17 cellular contexts compared by ENCODE assay signal in the genomic region with DNA sequence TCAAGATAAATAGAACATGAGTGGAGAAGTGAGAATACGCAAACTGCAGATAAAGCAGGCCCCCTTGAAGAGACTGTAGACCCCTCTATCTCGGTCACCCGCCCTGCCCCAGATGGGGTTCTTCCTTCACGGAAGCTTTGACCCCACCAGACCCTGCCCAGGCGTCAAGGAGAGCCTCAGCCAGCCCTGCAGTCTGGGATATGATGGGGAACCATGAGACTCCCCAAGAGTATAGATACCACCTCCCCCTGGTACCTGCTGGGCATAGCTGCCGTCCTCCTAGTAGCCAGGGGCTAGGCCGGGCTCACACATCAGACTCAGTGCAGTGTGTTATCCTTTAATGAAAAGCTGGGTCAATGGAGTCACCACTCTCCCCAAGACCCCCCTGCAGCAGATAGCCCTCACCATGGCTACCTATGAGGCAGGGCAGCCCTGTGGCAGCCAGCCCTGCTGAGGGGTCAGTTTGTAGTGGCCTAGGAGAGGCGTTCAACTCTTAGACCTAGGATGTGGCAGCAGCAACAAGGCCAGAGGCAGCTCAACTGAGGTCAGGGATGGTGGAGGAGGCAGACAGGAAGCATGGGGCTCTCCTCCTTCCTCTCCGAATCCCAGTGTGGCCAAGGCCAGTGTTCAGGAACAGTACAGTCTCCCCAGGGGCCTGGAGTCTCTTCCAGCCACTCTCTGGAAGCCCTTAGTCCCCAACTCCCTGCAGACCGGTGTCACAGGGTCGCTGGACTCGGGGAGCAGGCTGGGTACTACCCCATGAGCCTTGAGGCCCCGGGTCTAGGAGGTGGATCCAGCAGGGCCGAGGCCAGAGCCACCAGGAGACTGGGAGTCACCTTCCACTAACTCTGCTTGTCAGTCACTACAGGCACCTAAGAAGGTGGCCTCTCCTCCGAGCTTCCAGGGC. TPM values are rescaled to one million over a fixed set of nuclear protein-coding genes. Genes with fewer than 3 reads are reported as not detected.
DNase-seq lines count a peak whose midpoint lies in the region; ATAC-seq and TF ChIP-seq lines count a peak whose summit lies in the region.
"Had no signal": no experiment of that assay in that cellular context is flagged by ENCODE, and none has a peak within 500 bp of the region (broad histone marks: within the 10 kb centered on the region; RNA-seq: fewer than 3 reads in every experiment).

No MANE protein-coding gene starts in this region.

- CTCF ChIA-PET in MCF 10A (lab: Yijun Ruan, JAX): interaction anchor here (0.7 to 22.6 kb wide), 3 partner anchors 26 to 178 kb away, joined by 3 to 647 read pairs (median 31); a partner anchor contains a TSS

- no peaks in the 10 kb centered on the region for H3K36me3 ChIP-seq in neural progenitor cell
- H3K36me3 ChIP-seq in testis (ENCODE audit: low read depth, missing control alignments): no peaks in the 10 kb centered on the region

- 88 to 90% methylated on average over 12 to 15 of the region's 15 CpGs for WGBS in testis, 2 donors

- TF ChIP-seq CTCF in MCF 10A (IDR thresholded peaks at IDR 0.05; ENCODE audit: unreplicated experiment) (no peak), neural progenitor cell (IDR thresholded peaks at IDR 0.05) (no peak), type B pancreatic cell (conservative IDR thresholded peaks at IDR 0.05) (no peak), testis (IDR thresholded peaks at IDR 0.05) (no peak)

- no peaks in the 10 kb centered on the region for H3K27me3 ChIP-seq in neural progenitor cell
- H3K27me3 ChIP-seq in testis: no peaks in the 10 kb centered on the region

- TF ChIP-seq POLR2A in testis (IDR thresholded peaks at IDR 0.05): no peak

- no peaks in the 10 kb centered on the region for H3K9me3 Mint-ChIP-seq in activated T-cell treated with anti-CD3 and anti-CD28 coated beads, Interleukin-2, amount 50 U/mL, for 24 hours
- H3K9me3 Mint-ChIP-seq in activated T-cell treated with anti-CD3 and anti-CD28 coated beads, Interleukin-2, amount 50 U/mL, for 4 hours: no peaks in the 10 kb centered on the region
- no peaks in the 10 kb centered on the region for H3K9me3 Mint-ChIP-seq in MCF 10A (ENCODE audit: unreplicated experiment)
- no peaks in the 10 kb centered on the region for H3K9me3 Mint-ChIP-seq in neural progenitor cell
- H3K9me3 Mint-ChIP-seq in type B pancreatic cell: no peaks in the 10 kb centered on the region
- H3K9me3 Mint-ChIP-seq in activated naive CD8-positive, alpha-beta T cell treated with anti-CD3 and anti-CD28 coated beads for 36 hours: no peaks in the 10 kb centered on the region

- H3K4me1 ChIP-seq in neural progenitor cell (no peaks in the 10 kb centered on the region), testis (peaks cover 5% of the 10 kb centered on the region)

- H3K9me3 ChIP-seq in neural progenitor cell (ENCODE audit: low read depth) (no peaks in the 10 kb centered on the region), testis (no peaks in the 10 kb centered on the region)

- H3K4me2 ChIP-seq in neural progenitor cell: no peak overlapping the region
- H3K4me2 ChIP-seq: KMS-11 had no signal

- intact Hi-C loops in MCF 10A (cut with micrococcal nuclease) (no loop called here), testis (cut with DNase I; ENCODE audit: low total_unique reads) (loop anchor here (5.0 kb wide), 1 partner anchor 34 kb away; no protein-coding TSS in a partner anchor)

- POLR2A ChIA-PET in MCF 10A (lab: Yijun Ruan, JAX): interaction anchor here (1.0 to 22.1 kb wide), 3 partner anchors 11 to 36 kb away, joined by 6 to 749 read pairs (median 65); a partner anchor contains a TSS

- H3K9ac ChIP-seq in neural progenitor cell: no peak overlapping the region
- H3K9ac ChIP-seq: GM23248, KMS-11 had no signal

- no peaks in the 10 kb centered on the region for H3K36me3 Mint-ChIP-seq in activated T-cell treated with anti-CD3 and anti-CD28 coated beads, Interleukin-2, amount 50 U/mL, for 24 hours (ENCODE audit: low read depth)
- no peaks in the 10 kb centered on the region for H3K36me3 Mint-ChIP-seq in activated T-cell treated with anti-CD3 and anti-CD28 coated beads, Interleukin-2, amount 50 U/mL, for 4 hours (ENCODE audit: insufficient read depth)
- H3K36me3 Mint-ChIP-seq in MCF 10A (ENCODE audit: insufficient read depth, unreplicated experiment) (peaks cover 87% of the 10 kb centered on the region), neural progenitor cell (peaks cover 30% of the 10 kb centered on the region), type B pancreatic cell (peaks cover 12% of the 10 kb centered on the region)
- H3K36me3 Mint-ChIP-seq in activated naive CD8-positive, alpha-beta T cell treated with anti-CD3 and anti-CD28 coated beads for 36 hours: no peaks in the 10 kb centered on the region

- peak; percentile 19 for DNase-seq in activated T-cell treated with anti-CD3 and anti-CD28 coated beads, Interleukin-2, amount 50 U/mL, for 24 hours
- no peak for DNase-seq in activated T-cell treated with anti-CD3 and anti-CD28 coated beads, Interleukin-2, amount 50 U/mL, for 4 hours
- DNase-seq in MCF 10A (ENCODE audit: unreplicated experiment) (no peak), neural progenitor cell (ENCODE audit: low spot score) (no peak), type B pancreatic cell (ENCODE audit: extremely low spot score, unreplicated experiment) (peak; percentile 60), testis (no peak), NCI-H82 treated with DMSO at 0.1 percent for 48 hours (lab: John Stamatoyannopoulos, UW; ENCODE audit: unreplicated experiment) (no peak)
- DNase-seq in activated naive CD8-positive, alpha-beta T cell treated with anti-CD3 and anti-CD28 coated beads for 36 hours: no peak
- DNase-seq: effector memory CD4-positive, alpha-beta T cell; GM23248; NCI-H1436; NCI-H446; stimulated activated CD4-positive, alpha-beta T cell treated with anti-CD3 and anti-CD28 coated beads, Interleukin-4, amount 100 ng/mL, for 24 hours; stimulated activated naive CD4-positive, alpha-beta T cell had no signal

- no peak overlapping the region for H3K4me3 Mint-ChIP-seq in activated T-cell treated with anti-CD3 and anti-CD28 coated beads, Interleukin-2, amount 50 U/mL, for 24 hours
- H3K4me3 Mint-ChIP-seq in activated T-cell treated with anti-CD3 and anti-CD28 coated beads, Interleukin-2, amount 50 U/mL, for 4 hours: no peak overlapping the region
- no peak overlapping the region for H3K4me3 Mint-ChIP-seq in MCF 10A (ENCODE audit: unreplicated experiment)
- H3K4me3 Mint-ChIP-seq in neural progenitor cell: no peak overlapping the region
- no peak overlapping the region for H3K4me3 Mint-ChIP-seq in type B pancreatic cell
- H3K4me3 Mint-ChIP-seq in activated naive CD8-positive, alpha-beta T cell treated with anti-CD3 and anti-CD28 coated beads for 36 hours: no peak overlapping the region

- H3K4me3 ChIP-seq in neural progenitor cell (no peak overlapping the region), testis (no peak overlapping the region)
- H3K4me3 ChIP-seq: GM23248 had no signal

- no peaks in the 10 kb centered on the region for H3K4me1 Mint-ChIP-seq in activated T-cell treated with anti-CD3 and anti-CD28 coated beads, Interleukin-2, amount 50 U/mL, for 24 hours (ENCODE audit: low read depth)
- no peaks in the 10 kb centered on the region for H3K4me1 Mint-ChIP-seq in activated T-cell treated with anti-CD3 and anti-CD28 coated beads, Interleukin-2, amount 50 U/mL, for 4 hours (ENCODE audit: low read depth)
- H3K4me1 Mint-ChIP-seq in MCF 10A (ENCODE audit: insufficient read depth, unreplicated experiment): peaks cover 35% of the 10 kb centered on the region
- no peaks in the 10 kb centered on the region for H3K4me1 Mint-ChIP-seq in neural progenitor cell
- peaks cover 5% of the 10 kb centered on the region for H3K4me1 Mint-ChIP-seq in type B pancreatic cell (ENCODE audit: unreplicated experiment)
- no peaks in the 10 kb centered on the region for H3K4me1 Mint-ChIP-seq in activated naive CD8-positive, alpha-beta T cell treated with anti-CD3 and anti-CD28 coated beads for 36 hours

- no peak overlapping the region for H3K27ac ChIP-seq in neural progenitor cell
- peak overlapping the region in 1 of 2 donors; percentile 83 for H3K27ac ChIP-seq in testis
- H3K27ac ChIP-seq: GM23248, KMS-11, VCaP had no signal

- no peak overlapping the region for H2AFZ ChIP-seq in neural progenitor cell (replicated peaks)
- H2AFZ ChIP-seq: GM23248 had no signal

- no peaks in the 10 kb centered on the region for H3K79me2 ChIP-seq in neural progenitor cell (ENCODE audit: low read depth)

- peaks cover 4% of the 10 kb centered on the region for H4K20me1 ChIP-seq in neural progenitor cell (ENCODE audit: low read depth)

- peaks cover 25% of the 10 kb centered on the region for H3F3A ChIP-seq in neural progenitor cell (ENCODE audit: low read depth)

- BruUV-seq in MCF 10A (replicated peaks; lab: Mats Ljungman, UMichigan): no TSS peak

- H3K27ac Mint-ChIP-seq in activated T-cell treated with anti-CD3 and anti-CD28 coated beads, Interleukin-2, amount 50 U/mL, for 24 hours: no peak overlapping the region
- H3K27ac Mint-ChIP-seq in MCF 10A (ENCODE audit: low read depth, unreplicated experiment): peak overlapping the region; percentile 95
- H3K27ac Mint-ChIP-seq in neural progenitor cell: peak overlapping the region; percentile 87
- H3K27ac Mint-ChIP-seq in type B pancreatic cell: peak overlapping the region; percentile 78
- no peak overlapping the region for H3K27ac Mint-ChIP-seq in activated naive CD8-positive, alpha-beta T cell treated with anti-CD3 and anti-CD28 coated beads for 36 hours

- no peaks in the 10 kb centered on the region for H3K27me3 Mint-ChIP-seq in activated T-cell treated with anti-CD3 and anti-CD28 coated beads, Interleukin-2, amount 50 U/mL, for 24 hours
- no peaks in the 10 kb centered on the region for H3K27me3 Mint-ChIP-seq in activated T-cell treated with anti-CD3 and anti-CD28 coated beads, Interleukin-2, amount 50 U/mL, for 4 hours (ENCODE audit: low read depth)
- H3K27me3 Mint-ChIP-seq in MCF 10A (ENCODE audit: insufficient read depth, unreplicated experiment) (no peaks in the 10 kb centered on the region), neural progenitor cell (ENCODE audit: insufficient read depth, low read depth) (peaks cover 4% of the 10 kb centered on the region), type B pancreatic cell (no peaks in the 10 kb centered on the region)
- peaks cover 6% of the 10 kb centered on the region for H3K27me3 Mint-ChIP-seq in activated naive CD8-positive, alpha-beta T cell treated with anti-CD3 and anti-CD28 coated beads for 36 hours

- ATAC-seq in activated T-cell treated with anti-CD3 and anti-CD28 coated beads, Interleukin-2, amount 50 U/mL, for 4 hours: no peak

RNA-seq across cellular contexts. Expression of a gene that starts 26.1 kb away (rescaled TPM):
- 1 to 10 TPM; 6.0 to 7.2 (median 6.8) TPM for total RNA-seq in activated T-cell treated with anti-CD3 and anti-CD28 coated beads, Interleukin-2, amount 50 U/mL, for 4 hours
- 90.0 and 101 TPM in 2 replicates for total RNA-seq in MCF 10A (2022)
- total RNA-seq in neural progenitor cell (ENCODE audit: low replicate concordance): 53.6 and 142 TPM in 2 replicates
- 212 and 367 TPM in 2 replicates for total RNA-seq in type B pancreatic cell (ENCODE audit: low replicate concordance)
- 10 to 100 TPM; 70.2 to 79.2 TPM for total RNA-seq in testis
- 41.5 TPM for polyA plus RNA-seq in testis (ENCODE audit: insufficient read depth, low read depth, low replicate concordance)
- total RNA-seq in activated naive CD8-positive, alpha-beta T cell treated with anti-CD3 and anti-CD28 coated beads for 36 hours: 1 to 10 TPM; 1.6 to 2.4 TPM

RNA-seq across cellular contexts. Expression of a gene that starts 31.8 kb away (rescaled TPM):
- not detected for total RNA-seq in activated T-cell treated with anti-CD3 and anti-CD28 coated beads, Interleukin-2, amount 50 U/mL, for 4 hours
- total RNA-seq in MCF 10A (2022) (not detected in 2 replicates), neural progenitor cell (ENCODE audit: low replicate concordance) (0.82 and 1.4 TPM in 2 replicates), type B pancreatic cell (ENCODE audit: low replicate concordance) (not detected in 2 replicates), testis (1 to 10 TPM in 1 of 2 donors, under 1 TPM in 1; 0.81 to 2.0 TPM)
- 0.98 TPM for polyA plus RNA-seq in testis (ENCODE audit: insufficient read depth, low read depth, low replicate concordance)
- not detected for total RNA-seq in activated naive CD8-positive, alpha-beta T cell treated with anti-CD3 and anti-CD28 coated beads for 36 hours
- total RNA-seq: GM23248, mucosa of gallbladder had no signal
- polyA plus RNA-seq: GM23248 had no signal

RNA-seq across cellular contexts. Expression of a gene that starts 36.1 kb away (rescaled TPM):
- total RNA-seq in activated T-cell treated with anti-CD3 and anti-CD28 coated beads, Interleukin-2, amount 50 U/mL, for 4 hours: 10 to 100 TPM; 21.7 to 29.4 (median 24.7) TPM
- total RNA-seq in MCF 10A (2022) (31.9 and 32.5 TPM in 2 replicates), neural progenitor cell (ENCODE audit: low replicate concordance) (13.9 and 22.0 TPM in 2 replicates), type B pancreatic cell (ENCODE audit: low replicate concordance) (15.0 and 25.7 TPM in 2 replicates), testis (10 to 100 TPM; 11.7 to 16.0 TPM)
- polyA plus RNA-seq in testis (ENCODE audit: insufficient read depth, low read depth, low replicate concordance): 16.0 TPM
- 10 to 100 TPM; 28.2 to 29.5 TPM for total RNA-seq in activated naive CD8-positive, alpha-beta T cell treated with anti-CD3 and anti-CD28 coated beads for 36 hours

RNA-seq across cellular contexts. Expression of a gene that starts 36.3 kb away (rescaled TPM):
- 100 to 1,000 TPM; 306 to 337 (median 326) TPM for total RNA-seq in activated T-cell treated with anti-CD3 and anti-CD28 coated beads, Interleukin-2, amount 50 U/mL, for 4 hours
- total RNA-seq in MCF 10A (2022) (356 and 372 TPM in 2 replicates), neural progenitor cell (ENCODE audit: low replicate concordance) (472 and 510 TPM in 2 replicates), type B pancreatic cell (ENCODE audit: low replicate concordance) (268 and 281 TPM in 2 replicates), testis (100 to 1,000 TPM; 380 to 393 TPM)
- 425 TPM for polyA plus RNA-seq in testis (ENCODE audit: insufficient read depth, low read depth, low replicate concordance)
- 100 to 1,000 TPM; 398 to 421 TPM for total RNA-seq in activated naive CD8-positive, alpha-beta T cell treated with anti-CD3 and anti-CD28 coated beads for 36 hours

RNA-seq across cellular contexts. Expression of a gene that starts 42.8 kb away (rescaled TPM):
- total RNA-seq in activated T-cell treated with anti-CD3 and anti-CD28 coated beads, Interleukin-2, amount 50 U/mL, for 4 hours: 10 to 100 TPM; 17.3 to 17.6 (median 17.5) TPM
- total RNA-seq in MCF 10A (2022) (8.6 and 9.1 TPM in 2 replicates), neural progenitor cell (ENCODE audit: low replicate concordance) (8.3 and 11.8 TPM in 2 replicates), type B pancreatic cell (ENCODE audit: low replicate concordance) (9.3 and 16.0 TPM in 2 replicates), testis (10 to 100 TPM; 25.0 to 26.3 TPM)
- polyA plus RNA-seq in testis (ENCODE audit: insufficient read depth, low read depth, low replicate concordance): 56.5 TPM
- total RNA-seq in activated naive CD8-positive, alpha-beta T cell treated with anti-CD3 and anti-CD28 coated beads for 36 hours: 10 to 100 TPM; 17.3 to 17.9 TPM

Comparison
In these comparisons a context has a peak if more than half of its experiments do, and no peak if none do; other contexts are left out.
1. DNase-seq: peak in activated T-cell treated with anti-CD3 and anti-CD28 coated beads, Interleukin-2, amount 50 U/mL, for 24 hours (single experiment) and type B pancreatic cell (single experiment); none in activated T-cell treated with anti-CD3 and anti-CD28 coated beads, Interleukin-2, amount 50 U/mL, for 4 hours (single experiment), MCF 10A (single experiment), neural progenitor cell (single experiment), testis (single experiment), activated naive CD8-positive, alpha-beta T cell treated with anti-CD3 and anti-CD28 coated beads for 36 hours (single experiment) and NCI-H82 treated with DMSO at 0.1 percent for 48 hours (single experiment).
2. H3K27ac Mint-ChIP-seq: peak in MCF 10A (single experiment), neural progenitor cell (single experiment) and type B pancreatic cell (single experiment); none in activated T-cell treated with anti-CD3 and anti-CD28 coated beads, Interleukin-2, amount 50 U/mL, for 24 hours (single experiment) and activated naive CD8-positive, alpha-beta T cell treated with anti-CD3 and anti-CD28 coated beads for 36 hours (single experiment).